1 cellular context compared by ENCODE assay signal in genomic region chr3:36837089-36837488, GRCh38.
TF ChIP-seq lines count a peak whose summit lies in the region.

No MANE protein-coding gene starts in this region.

TF ChIP-seq in WTC11, 78 proteins besides CTCF, POLR2A, EP300 and RAD21 (continued from another document):
- TF ChIP-seq ATF2 (CRISPR knock-in tag; IDR thresholded peaks at IDR 0.05; ENCODE audit: borderline replicate concordance, low read depth) (no peak), STAT6 (CRISPR knock-in tag; conservative IDR thresholded peaks at IDR 0.05; ENCODE audit: low read depth) (no peak), USF2 (CRISPR knock-in tag; IDR thresholded peaks at IDR 0.05) (no peak), CBFB (CRISPR knock-in tag; IDR thresholded peaks at IDR 0.05; ENCODE audit: low read depth) (no peak)
TF ChIP-seq in WTC11: peak in this region for 0.
